In genomic region chr13:53075356-53076041, GRCh38 we compare ENCODE assay signal across 18 cellular contexts.
"Had no signal": no experiment of that assay in that cellular context is flagged by ENCODE, and none has a peak within 500 bp of the region (broad histone marks: within the 10 kb centered on the region; RNA-seq: fewer than 3 reads in every experiment).

No MANE protein-coding gene starts in this region.

- H3K27ac ChIP-seq: lower lobe of right lung, right lobe of liver, skin epidermis, tibial artery, VCaP had no signal

- H3K27me3 ChIP-seq: dorsolateral prefrontal cortex, right lobe of liver, tibial artery had no signal

- H3K4me1 ChIP-seq: lower lobe of right lung, right lobe of liver, tibial artery had no signal

- DNase-seq: activated CD4-positive, alpha-beta T cell treated with anti-CD3 and anti-CD28 coated beads, Interleukin-2, amount 50 U/mL, for 1 hour; activated CD4-positive, CD25-positive, alpha-beta regulatory T cell treated with anti-CD3 and anti-CD28 coated beads, Interleukin-2, amount 50 U/mL, for 72 hours; activated CD8-positive, alpha-beta T cell treated with anti-CD3 and anti-CD28 coated beads, Interleukin-2, amount 10 ng/mL, durations not matched to agents 7 days and 5 days; activated gamma-delta T cell treated with Interleukin-2 at 50 U/mL for 16 hours; anterior cingulate cortex; central memory CD4-positive, alpha-beta T cell; dorsolateral prefrontal cortex; kidney; lower lobe of right lung; naive B cell; posterior cingulate gyrus; right lobe of liver; stimulated activated CD4-positive, alpha-beta T cell treated with anti-CD3 and anti-CD28 coated beads, Interleukin-1b, Interleukin-23, amount 100 ng/mL, for 48 hours; stimulated activated naive CD8-positive, alpha-beta T cell treated with anti-CD3 and anti-CD28 coated beads, Interleukin-15, amount 100 ng/mL, for 72 hours; tibial artery had no signal

- ATAC-seq: activated CD8-positive, alpha-beta T cell treated with anti-CD3 and anti-CD28 coated beads, Interleukin-2, amount 10 ng/mL, durations not matched to agents 7 days and 5 days; lower lobe of right lung; right lobe of liver; stimulated activated effector memory CD8-positive, alpha-beta T cell treated with anti-CD3 and anti-CD28 coated beads, Interleukin-12 subunit alpha, Interleukin-12 subunit beta, amount 100 ng/mL, for 72 hours; stimulated activated naive CD8-positive, alpha-beta T cell treated with anti-CD3 and anti-CD28 coated beads, Interleukin-15, amount 100 ng/mL, for 72 hours had no signal

- H3K4me3 ChIP-seq: dorsolateral prefrontal cortex, lower lobe of right lung, right lobe of liver, skin epidermis, tibial artery had no signal

- H3K9me3 ChIP-seq: lower lobe of right lung, right lobe of liver, tibial artery had no signal

- H3K36me3 ChIP-seq: lower lobe of right lung, right lobe of liver, tibial artery had no signal
